Comparison of ENCODE assay signal across 3 cellular contexts in the genomic region with DNA sequence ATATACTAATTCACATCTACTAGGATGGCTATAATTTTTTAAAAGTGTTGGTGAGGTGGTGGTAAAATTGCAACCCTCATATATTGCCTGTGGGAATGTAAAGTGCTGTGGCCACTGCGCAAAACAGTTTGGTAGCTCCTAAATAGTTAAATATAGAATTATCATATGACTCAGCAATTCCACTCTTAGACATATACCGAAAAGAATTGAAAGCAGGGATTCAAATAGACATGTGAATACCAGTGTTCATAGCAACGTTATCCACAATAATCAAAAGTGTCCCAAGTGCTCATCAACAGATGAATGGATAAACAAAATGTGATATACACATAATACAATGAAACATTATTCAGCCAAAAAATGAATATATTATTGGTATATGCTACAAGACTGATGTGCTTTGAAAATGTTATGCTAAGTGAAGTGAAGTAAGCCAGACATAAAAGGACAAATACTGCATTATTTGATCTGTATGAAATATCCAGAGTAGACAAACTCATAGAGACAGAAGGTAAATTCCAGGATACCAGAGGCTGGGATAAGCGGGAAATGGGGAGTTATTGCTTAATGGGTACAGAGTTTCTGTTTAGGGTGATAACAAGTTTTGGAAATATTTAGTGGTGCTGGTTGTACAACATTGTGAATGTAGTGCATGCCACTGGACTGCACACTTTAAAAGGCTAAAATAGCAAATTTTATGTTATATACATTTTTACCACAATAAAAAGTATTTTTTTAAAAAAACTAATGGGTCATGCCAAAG.
TF ChIP-seq lines count a peak whose summit lies in the region.

No MANE protein-coding gene starts in this region.

TF ChIP-seq in A549, 52 proteins besides CTCF, POLR2A, EP300 and RAD21:
- TF ChIP-seq NFE2L2 (conservative IDR thresholded peaks at IDR 0.05; ENCODE audit: low read length) (0 out of 2 replicates have a peak, but pooled peaks have one; percentile 11), MYC (IDR thresholded peaks at IDR 0.05; ENCODE audit: borderline replicate concordance, low read length) (no peak), CBX2 (IDR thresholded peaks at IDR 0.05; ENCODE audit: borderline replicate concordance, low read depth) (no peak), HOXA7 (CRISPR knock-in tag; IDR thresholded peaks at IDR 0.05) (no peak), RCOR1 (IDR thresholded peaks at IDR 0.05; ENCODE audit: low read depth, low read length) (no peak), MAFK (IDR thresholded peaks at IDR 0.05; ENCODE audit: partially characterized antibody) (peak; percentile 77), ZFP36 (IDR thresholded peaks at IDR 0.05; ENCODE audit: borderline replicate concordance, partially characterized antibody) (no peak), FOSB (CRISPR knock-in tag; IDR thresholded peaks at IDR 0.05) (no peak)
- TF ChIP-seq, protein P1, sequence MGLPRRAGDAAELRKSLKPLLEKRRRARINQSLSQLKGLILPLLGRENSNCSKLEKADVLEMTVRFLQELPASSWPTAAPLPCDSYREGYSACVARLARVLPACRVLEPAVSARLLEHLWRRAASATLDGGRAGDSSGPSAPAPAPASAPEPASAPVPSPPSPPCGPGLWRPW (IDR thresholded peaks at IDR 0.05): no peak
- TF ChIP-seq, protein P2, sequence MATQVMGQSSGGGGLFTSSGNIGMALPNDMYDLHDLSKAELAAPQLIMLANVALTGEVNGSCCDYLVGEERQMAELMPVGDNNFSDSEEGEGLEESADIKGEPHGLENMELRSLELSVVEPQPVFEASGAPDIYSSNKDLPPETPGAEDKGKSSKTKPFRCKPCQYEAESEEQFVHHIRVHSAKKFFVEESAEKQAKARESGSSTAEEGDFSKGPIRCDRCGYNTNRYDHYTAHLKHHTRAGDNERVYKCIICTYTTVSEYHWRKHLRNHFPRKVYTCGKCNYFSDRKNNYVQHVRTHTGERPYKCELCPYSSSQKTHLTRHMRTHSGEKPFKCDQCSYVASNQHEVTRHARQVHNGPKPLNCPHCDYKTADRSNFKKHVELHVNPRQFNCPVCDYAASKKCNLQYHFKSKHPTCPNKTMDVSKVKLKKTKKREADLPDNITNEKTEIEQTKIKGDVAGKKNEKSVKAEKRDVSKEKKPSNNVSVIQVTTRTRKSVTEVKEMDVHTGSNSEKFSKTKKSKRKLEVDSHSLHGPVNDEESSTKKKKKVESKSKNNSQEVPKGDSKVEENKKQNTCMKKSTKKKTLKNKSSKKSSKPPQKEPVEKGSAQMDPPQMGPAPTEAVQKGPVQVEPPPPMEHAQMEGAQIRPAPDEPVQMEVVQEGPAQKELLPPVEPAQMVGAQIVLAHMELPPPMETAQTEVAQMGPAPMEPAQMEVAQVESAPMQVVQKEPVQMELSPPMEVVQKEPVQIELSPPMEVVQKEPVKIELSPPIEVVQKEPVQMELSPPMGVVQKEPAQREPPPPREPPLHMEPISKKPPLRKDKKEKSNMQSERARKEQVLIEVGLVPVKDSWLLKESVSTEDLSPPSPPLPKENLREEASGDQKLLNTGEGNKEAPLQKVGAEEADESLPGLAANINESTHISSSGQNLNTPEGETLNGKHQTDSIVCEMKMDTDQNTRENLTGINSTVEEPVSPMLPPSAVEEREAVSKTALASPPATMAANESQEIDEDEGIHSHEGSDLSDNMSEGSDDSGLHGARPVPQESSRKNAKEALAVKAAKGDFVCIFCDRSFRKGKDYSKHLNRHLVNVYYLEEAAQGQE (IDR thresholded peaks at IDR 0.05): no peak

TF ChIP-seq in IMR-90, 13 proteins besides CTCF, POLR2A, EP300 and RAD21 (continued from another document):
- TF ChIP-seq SMC3 (IDR thresholded peaks at IDR 0.05; ENCODE audit: low read depth, low read length): no peak
- TF ChIP-seq NFE2L2 (IDR thresholded peaks at IDR 0.05; ENCODE audit: low read depth, low read length): peak; percentile 53; the same call in 1 of the 2 replicates

TF ChIP-seq in K562, 482 proteins besides CTCF, POLR2A, EP300 and RAD21:
- TF ChIP-seq MAFG (tag; conservative IDR thresholded peaks at IDR 0.05) (peak; percentile 46), HNRNPL (IDR thresholded peaks at IDR 0.05; ENCODE audit: low read depth, low read length) (no peak)
